ENCODE assay signal across 1 cellular context in genomic region chr7:16248556-16248955, GRCh38.
DNase-seq lines count a peak whose midpoint lies in the region; FAIRE-seq and TF ChIP-seq lines count a peak whose summit lies in the region.
"Not testable (repeated sequence)": the region's sequence is repeated elsewhere in the genome, so short reads cannot be mapped to it uniquely, and the experiment has no call there.

No MANE protein-coding gene starts in this region.

- not testable (repeated sequence) for H3K36me3 ChIP-seq in kidney (ENCODE audit: control insufficient read depth in 1 of 2, insufficient read depth in 2 of 2, low read length in 2 of 2)

- H3K9ac ChIP-seq in kidney (ENCODE audit: low read length in 2 of 2), result not testable (repeated sequence)

- H3K4me1 ChIP-seq in kidney (ENCODE audit: control insufficient read depth in 1 of 2, insufficient read depth in 1 of 2, low read depth in 1 of 2, low read length in 2 of 2), result not testable (repeated sequence)

- FAIRE-seq in kidney (lab: Jason Lieb, UNC), result not testable (repeated sequence)

- not testable (repeated sequence) for H3K4me3 ChIP-seq in kidney (ENCODE audit: low read length in 2 of 2)

- intact Hi-C loops in kidney (cut with DNase I), result not testable (repeated sequence)

- not testable (repeated sequence) for H3K27ac ChIP-seq in kidney (ENCODE audit: low read depth in 2 of 2, low read length in 2 of 2)

- not testable (repeated sequence) for H3K9me3 ChIP-seq in kidney (ENCODE audit: control insufficient read depth in 1 of 2, low read length in 2 of 2)

- peak; percentile 22 for DNase-seq in kidney

- TF ChIP-seq CTCF in kidney (IDR thresholded peaks at IDR 0.05; ENCODE audit: borderline replicate concordance, extremely low read depth, insufficient read depth), result not testable (repeated sequence)
